2 cellular contexts compared by ENCODE assay signal in genomic region chr13:97321101-97321500, GRCh38.
TF ChIP-seq lines count a peak whose summit lies in the region.

No MANE protein-coding gene starts in this region.

TF ChIP-seq in IMR-90, 13 proteins besides CTCF, POLR2A, EP300 and RAD21:
- TF ChIP-seq BHLHE40 (IDR thresholded peaks at IDR 0.05; ENCODE audit: low read depth, low read length) (no peak), MAFK (IDR thresholded peaks at IDR 0.05; ENCODE audit: low read depth, low read length) (no peak), RFX5 (IDR thresholded peaks at IDR 0.05; ENCODE audit: low read depth, low read length) (no peak), ELK1 (IDR thresholded peaks at IDR 0.05; ENCODE audit: borderline replicate concordance, low read depth, low read length) (no peak), CHD1 (IDR thresholded peaks at IDR 0.05; ENCODE audit: low read depth, low read length) (no peak), RCOR1 (IDR thresholded peaks at IDR 0.05; ENCODE audit: insufficient replicate concordance, low read length) (no peak), NFE2L2 (IDR thresholded peaks at IDR 0.05; ENCODE audit: low read depth, low read length) (no peak), FOS (IDR thresholded peaks at IDR 0.05; ENCODE audit: low read depth, low read length) (no peak)

TF ChIP-seq in GM12891, 5 proteins besides CTCF, POLR2A, EP300 and RAD21:
- TF ChIP-seq SPI1 (IDR thresholded peaks at IDR 0.05; ENCODE audit: low read depth, low read length) (no peak), POU2F2 (IDR thresholded peaks at IDR 0.05; ENCODE audit: low read depth, low read length) (no peak), PAX5 (IDR thresholded peaks at IDR 0.05; ENCODE audit: insufficient read depth, low read length, severe bottlenecking) (no peak), POLR2AphosphoS5 (IDR thresholded peaks at IDR 0.05; ENCODE audit: low read depth, low read length) (no peak), TAF1 (IDR thresholded peaks at IDR 0.05; ENCODE audit: low read depth, low read length) (no peak)
TF ChIP-seq in GM12891: peak in this region for 0.
